ENCODE assay signal across 8 cellular contexts in the genomic region with DNA sequence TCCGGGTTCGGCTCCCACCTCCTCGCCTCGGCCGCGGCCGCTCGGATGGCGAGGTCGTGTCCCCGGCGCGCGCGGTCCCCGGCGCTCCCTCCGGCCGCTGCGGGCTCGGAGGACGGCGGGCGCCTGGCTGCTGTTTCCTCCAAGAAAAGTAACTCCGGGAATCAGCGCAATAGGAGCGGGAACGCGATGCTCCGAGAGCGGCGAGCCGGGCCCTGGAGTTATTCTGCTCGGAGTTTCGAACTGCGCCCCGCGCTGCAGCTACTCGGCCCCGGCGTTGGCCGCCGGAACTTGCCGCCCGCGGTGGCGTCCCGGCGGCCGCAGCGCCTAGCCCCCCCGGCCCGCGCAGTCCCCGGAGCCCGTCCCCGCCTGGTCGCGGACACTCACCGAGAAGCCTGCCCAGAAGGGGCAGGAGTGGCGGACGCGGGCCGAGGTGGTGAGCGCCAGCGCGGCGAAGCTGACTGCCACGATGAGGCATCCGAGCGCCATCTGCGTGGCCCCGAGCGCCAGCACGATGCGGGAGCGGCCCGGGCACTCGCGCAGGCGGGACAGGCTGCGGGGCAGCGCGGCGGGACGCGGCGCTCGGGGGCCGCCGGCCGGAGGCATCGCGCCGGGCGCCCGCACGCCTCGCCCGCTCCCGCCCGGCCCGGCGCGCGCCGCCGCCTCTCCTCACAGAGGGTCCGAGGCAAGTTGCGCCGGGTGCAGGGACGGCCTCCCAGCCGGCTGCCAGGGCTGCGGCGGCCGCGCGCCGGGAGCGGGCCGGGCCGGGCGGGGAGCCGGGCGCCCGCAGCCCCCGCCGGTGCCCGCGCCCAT.
DNase-seq lines count a peak whose midpoint lies in the region; ATAC-seq and TF ChIP-seq lines count a peak whose summit lies in the region.

No MANE protein-coding gene starts in this region.

- H3K4me1 ChIP-seq in thyroid gland = peaks cover 18 to 24% of the 10 kb centered on the region in 2 donors

- no peaks in the 10 kb centered on the region for H3K36me3 ChIP-seq in thyroid gland

- no peaks in the 10 kb centered on the region for H3K9me3 ChIP-seq in thyroid gland

- peak overlapping the region in 2 of 3 donors; percentile 33 to 36 for H3K27ac ChIP-seq in thyroid gland

- peak overlapping the region in 2 of 3 donors; percentile 43 to 65 for H3K4me3 ChIP-seq in thyroid gland (replicated peaks in 1 of 3)

- intact Hi-C loops in thyroid gland (cut with DNase I) = no loop called here

- 10% methylated on average over 2 of the region's 130 CpGs; no CpG with 5 or more reads in 1 of the 2 donors for WGBS in thyroid gland, 2 donors

- DNase-seq in NCI-H748 (lab: John Stamatoyannopoulos, UW; ENCODE audit: unreplicated experiment) = peak; percentile 46
- no peak for DNase-seq in NCI-H748 treated with DMSO at 0.1 percent for 48 hours (lab: John Stamatoyannopoulos, UW)
- DNase-seq in cerebellar cortex (ENCODE audit: low spot score) = peak; percentile 11
- DNase-seq in left kidney (ENCODE audit: low read depth, low spot score) = peak; percentile 61
- DNase-seq in thyroid gland = peak; percentile 43 to 48
- no peak for DNase-seq in GM13976 (ENCODE audit: low spot score)

- in situ Hi-C loops in GM13976 (cut with MboI; ENCODE audit: low sequenced_read_pairs, unreplicated experiment) = no loop called here

- ATAC-seq in GM21825 (IDR thresholded peaks at IDR 0.05; ENCODE audit: unreplicated experiment) (no peak), GM19328 (IDR thresholded peaks at IDR 0.05; ENCODE audit: unreplicated experiment) (no peak)

- TF ChIP-seq CTCF in thyroid gland (IDR thresholded peaks at IDR 0.05) = no peak
- no peak for TF ChIP-seq CTCF in GM13976 (IDR thresholded peaks at IDR 0.05; ENCODE audit: borderline replicate concordance, control extremely low read depth, extremely low read depth, insufficient read depth, missing control alignments)

- H3K27me3 ChIP-seq in thyroid gland = no peaks in the 10 kb centered on the region

- no peak for TF ChIP-seq POLR2A in thyroid gland (IDR thresholded peaks at IDR 0.05)

Comparison
In these comparisons a context has a peak if more than half of its experiments do, and no peak if none do; other contexts are left out.
1. DNase-seq: peak in NCI-H748 (single experiment), cerebellar cortex (single experiment), left kidney (single experiment) and thyroid gland (2 of 2); none in NCI-H748 treated with DMSO at 0.1 percent for 48 hours (single experiment) and GM13976 (single experiment).